Comparison of ENCODE assay signal across 14 cellular contexts in the genomic region with DNA sequence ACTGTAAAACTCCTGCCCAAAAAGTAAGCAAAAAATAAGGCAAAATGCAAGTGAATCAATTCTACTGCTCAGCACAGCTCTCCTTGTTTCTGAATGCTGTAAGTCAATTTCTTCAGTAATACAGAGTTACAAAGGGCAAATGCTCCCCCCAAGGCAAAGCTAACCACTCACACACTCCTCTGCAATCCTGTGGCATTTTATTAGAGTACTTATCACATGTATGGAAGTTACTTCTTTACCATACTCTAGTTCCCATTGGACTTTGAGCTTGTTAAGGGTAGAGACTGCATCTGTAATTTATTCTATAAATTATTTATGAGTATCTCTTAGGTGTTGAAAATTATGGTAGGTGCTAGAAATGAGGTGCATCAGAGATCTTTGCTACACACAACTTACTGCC. TPM values are rescaled to one million over a fixed set of nuclear protein-coding genes. Genes with fewer than 3 reads are reported as not detected.
DNase-seq lines count a peak whose midpoint lies in the region; ATAC-seq, FAIRE-seq and TF ChIP-seq lines count a peak whose summit lies in the region.
"Had no signal": no experiment of that assay in that cellular context is flagged by ENCODE, and none has a peak within 500 bp of the region (broad histone marks: within the 10 kb centered on the region; RNA-seq: fewer than 3 reads in every experiment).

No MANE protein-coding gene starts in this region.

- no peaks in the 10 kb centered on the region for H3K36me3 ChIP-seq in mucosa of descending colon (ENCODE audit: low read depth)

- peak overlapping the region; percentile 12 for H3K27ac Mint-ChIP-seq in activated T-cell treated with anti-CD3 and anti-CD28 coated beads, Interleukin-2, amount 50 U/mL, for 24 hours
- H3K27ac Mint-ChIP-seq in activated T-helper 17 cell treated with anti-CD3 and anti-CD28 coated beads, Interleukin-2, amount 50 U/mL, for 72 hours = peak overlapping the region; percentile 62

- no peak for FAIRE-seq in D721Med (lab: Jason Lieb, UNC)

- H3K9me3 ChIP-seq in mucosa of descending colon = no peaks in the 10 kb centered on the region

- peaks cover 19% of the 10 kb centered on the region for H3K4me1 ChIP-seq in mucosa of descending colon (ENCODE audit: low read depth)

- no peak overlapping the region for H3K4me3 Mint-ChIP-seq in activated T-cell treated with anti-CD3 and anti-CD28 coated beads, Interleukin-2, amount 50 U/mL, for 24 hours
- no peak overlapping the region for H3K4me3 Mint-ChIP-seq in activated T-helper 17 cell treated with anti-CD3 and anti-CD28 coated beads, Interleukin-2, amount 50 U/mL, for 72 hours
- H3K4me3 Mint-ChIP-seq: CD14-positive monocyte had no signal

- H3K9me3 Mint-ChIP-seq in activated T-cell treated with anti-CD3 and anti-CD28 coated beads, Interleukin-2, amount 50 U/mL, for 24 hours = no peaks in the 10 kb centered on the region
- no peaks in the 10 kb centered on the region for H3K9me3 Mint-ChIP-seq in activated T-helper 17 cell treated with anti-CD3 and anti-CD28 coated beads, Interleukin-2, amount 50 U/mL, for 72 hours

- DNase-seq in activated T-cell treated with anti-CD3 and anti-CD28 coated beads, Interleukin-2, amount 50 U/mL, for 24 hours = no peak
- DNase-seq in activated T-cell treated with anti-CD3 and anti-CD28 coated beads, Interleukin-2, amount 50 U/mL, for 1 hour = no peak
- DNase-seq in mucosa of descending colon = no peak
- no peak for DNase-seq in T-helper 2 cell
- DNase-seq in D721Med (ENCODE audit: insufficient read length, low spot score) = no peak
- DNase-seq in effector CD8-positive, alpha-beta T cell (lab: John Stamatoyannopoulos, UW) = no peak
- DNase-seq: Calu3, DMS79, GM23248, H7 had no signal

- peaks cover 30% of the 10 kb centered on the region for H3K4me1 Mint-ChIP-seq in activated T-cell treated with anti-CD3 and anti-CD28 coated beads, Interleukin-2, amount 50 U/mL, for 24 hours (ENCODE audit: low read depth)
- H3K4me1 Mint-ChIP-seq in activated T-helper 17 cell treated with anti-CD3 and anti-CD28 coated beads, Interleukin-2, amount 50 U/mL, for 72 hours = peaks cover 18% of the 10 kb centered on the region

- H3K4me3 ChIP-seq in mucosa of descending colon = no peak overlapping the region
- H3K4me3 ChIP-seq: GM12878, GM23248 had no signal

- no peaks in the 10 kb centered on the region for H3K27me3 Mint-ChIP-seq in activated T-cell treated with anti-CD3 and anti-CD28 coated beads, Interleukin-2, amount 50 U/mL, for 24 hours
- H3K27me3 Mint-ChIP-seq in activated T-helper 17 cell treated with anti-CD3 and anti-CD28 coated beads, Interleukin-2, amount 50 U/mL, for 72 hours = no peaks in the 10 kb centered on the region

- peaks cover 90% of the 10 kb centered on the region for H3K36me3 Mint-ChIP-seq in activated T-cell treated with anti-CD3 and anti-CD28 coated beads, Interleukin-2, amount 50 U/mL, for 24 hours (ENCODE audit: low read depth)
- H3K36me3 Mint-ChIP-seq in activated T-helper 17 cell treated with anti-CD3 and anti-CD28 coated beads, Interleukin-2, amount 50 U/mL, for 72 hours (ENCODE audit: low read depth) = peaks cover 91% of the 10 kb centered on the region

- TF ChIP-seq CTCF in mucosa of descending colon (IDR thresholded peaks at IDR 0.05) = no peak
- TF ChIP-seq CTCF in D721Med (IDR thresholded peaks at IDR 0.05; ENCODE audit: insufficient read depth, missing control alignments) = no peak

- intact Hi-C loops in mucosa of descending colon (cut with DNase I, micrococcal nuclease) = no loop called here

- ATAC-seq in activated T-helper 17 cell treated with anti-CD3 and anti-CD28 coated beads, Interleukin-2, amount 50 U/mL, for 72 hours (replicated peaks) = no peak
- ATAC-seq in mucosa of descending colon = peak; percentile 85
- ATAC-seq in HG03108 (IDR thresholded peaks at IDR 0.05; ENCODE audit: unreplicated experiment) = no peak
- ATAC-seq: GM12878 had no signal

RNA-seq across cellular contexts. Expression of a gene that starts 27.1 kb away (rescaled TPM):
- 10 to 100 TPM; 58.7 to 69.8 TPM for total RNA-seq in activated T-helper 17 cell treated with anti-CD3 and anti-CD28 coated beads, Interleukin-2, amount 50 U/mL, for 72 hours
- 100 to 1,000 TPM in 1 of 3 donors, 10 to 100 TPM in 2; 87.7 to 103 (median 89.9) TPM for total RNA-seq in mucosa of descending colon
